10 cellular contexts compared by ENCODE assay signal in genomic region chr9:35798658-35799366, GRCh38. TPM values are rescaled to one million over a fixed set of nuclear protein-coding genes. Genes with fewer than 3 reads are reported as not detected.
DNase-seq lines count a peak whose midpoint lies in the region; ATAC-seq, FAIRE-seq and TF ChIP-seq lines count a peak whose summit lies in the region.
"Had no signal": no experiment of that assay in that cellular context is flagged by ENCODE, and none has a peak within 500 bp of the region (broad histone marks: within the 10 kb centered on the region; RNA-seq: fewer than 3 reads in every experiment).

No MANE protein-coding gene starts in this region.

- RAD21 ChIA-PET in GM12878 (lab: Charles Lee; ENCODE audit: unreplicated experiment): interaction anchor here (1.1 kb wide), 1 partner anchor 60 kb away, joined by 3 read pairs; no protein-coding TSS in a partner anchor

- no peak overlapping the region for H4K8ac ChIP-seq in trophoblast cell (ENCODE audit: low read depth, low read length)

- no peak overlapping the region for H4K12ac ChIP-seq in trophoblast cell (ENCODE audit: low read depth, low read length)

- no peaks in the 10 kb centered on the region for H4K20me1 ChIP-seq in GM12878 (ENCODE audit: control insufficient read depth, insufficient read depth)

- ATAC-seq in GM12878 (peak; percentile 56), HG03135 (IDR thresholded peaks at IDR 0.05; ENCODE audit: unreplicated experiment) (no peak)

- H3K4me3 ChIP-seq in GM12878 (no peak overlapping the region), trophoblast cell (ENCODE audit: low read depth, low read length) (no peak overlapping the region), uterus (no peak overlapping the region), Peyer's patch (no peak overlapping the region)
- H3K4me3 ChIP-seq: right atrium auricular region had no signal

- 97% methylated on average over 4 of the region's 4 CpGs for WGBS in GM12878 (ENCODE audit: insufficient coverage, insufficient replicate concordance, low lambda C conversion rate, missing lambda C conversion rate)
- no CpG with 5 or more reads among the region's 4 CpGs for WGBS in trophoblast cell (ENCODE audit: extremely low coverage, insufficient coverage, insufficient read length)

- H3K4ac ChIP-seq in trophoblast cell (ENCODE audit: low read depth, low read length): no peak overlapping the region

- H2AK5ac ChIP-seq in trophoblast cell (ENCODE audit: low read length): no peak overlapping the region

- no peak for FAIRE-seq in GM12878 (lab: Jason Lieb, UNC)
- FAIRE-seq: TTC549 had no signal

- H3K9me3 ChIP-seq in GM12878 (replicated peaks; ENCODE audit: control insufficient read depth, insufficient read depth, low read length) (no peaks in the 10 kb centered on the region), trophoblast cell (ENCODE audit: insufficient read depth, low read depth, low read length) (peaks cover 2% of the 10 kb centered on the region), uterus (no peaks in the 10 kb centered on the region), Peyer's patch (no peaks in the 10 kb centered on the region)
- H3K9me3 ChIP-seq: right atrium auricular region had no signal

- H3K27ac ChIP-seq in GM12878 (ENCODE audit: control insufficient read depth, insufficient read depth) (no peak overlapping the region), trophoblast cell (ENCODE audit: low read depth, low read length) (peak overlapping the region; percentile 7), uterus (no peak overlapping the region), Peyer's patch (no peak overlapping the region)
- H3K27ac ChIP-seq: right atrium auricular region had no signal

- H3K79me1 ChIP-seq in trophoblast cell (ENCODE audit: low read length): peaks cover 2% of the 10 kb centered on the region

- CTCF ChIA-PET in GM12878 (lab: Yijun Ruan, JAX): interaction anchor here (0.7 to 1.7 kb wide), 6 partner anchors 9 to 84 kb away, joined by 3 to 6 read pairs (median 4); partner anchors contain the start of genes HINT2 and SPAG8

- no peak for TF ChIP-seq POLR2A in GM12878 (IDR thresholded peaks at IDR 0.05; ENCODE audit: low read depth, low read length)
- no peak for TF ChIP-seq POLR2A in uterus (IDR thresholded peaks at IDR 0.05)
- no peak for TF ChIP-seq POLR2A in Peyer's patch (IDR thresholded peaks at IDR 0.05)

- no peak overlapping the region for H2AFZ ChIP-seq in GM12878 (ENCODE audit: control insufficient read depth, low read depth, low read length)
- H2AFZ ChIP-seq in trophoblast cell (ENCODE audit: insufficient read depth, low read length, poor library complexity): no peak overlapping the region

- TF ChIP-seq CTCF in GM12878 (IDR thresholded peaks at IDR 0.05 in 2 of 3, conservative IDR thresholded peaks at IDR 0.05 in 1 of 3; ENCODE audit: control insufficient read depth in 2 of 3, extremely low read depth in 1 of 3, insufficient read depth in 1 of 3, low read depth in 3 of 3, low read length in 3 of 3): no peak
- TF ChIP-seq CTCF in uterus (IDR thresholded peaks at IDR 0.05): no peak
- no peak for TF ChIP-seq CTCF in Peyer's patch (IDR thresholded peaks at IDR 0.05)

- H3K9ac ChIP-seq in GM12878 (ENCODE audit: control insufficient read depth, insufficient read depth, low read length) (no peak overlapping the region), trophoblast cell (ENCODE audit: low read length) (no peak overlapping the region)

- no peak overlapping the region for H4K91ac ChIP-seq in trophoblast cell (ENCODE audit: low read depth, low read length)

- no peak overlapping the region for H2BK5ac ChIP-seq in trophoblast cell (ENCODE audit: low read depth, low read length, poor library complexity)

- DNase-seq in ELF-1 (ENCODE audit: low read depth, low spot score) (peak; percentile 34), HT1080 (ENCODE audit: low read depth) (peak; percentile 92), GM12878 (ENCODE audit: low read depth, low spot score) (no peak), trophoblast cell (peak; percentile 34 to 48), uterus (no peak), Peyer's patch (no peak), DMS153 treated with DMSO at 0.1 percent for 48 hours (lab: John Stamatoyannopoulos, UW; ENCODE audit: unreplicated experiment) (no peak)

- no peak overlapping the region for H3K18ac ChIP-seq in trophoblast cell (ENCODE audit: low read length)

- H2BK120ac ChIP-seq in trophoblast cell (ENCODE audit: insufficient read depth, low read length, poor library complexity): peak overlapping the region; percentile 1

- H3K36me3 ChIP-seq in GM12878 (ENCODE audit: control insufficient read depth in 2 of 2, insufficient read depth in 2 of 2, low read length in 1 of 2) (peaks cover 0 to 13% of the 10 kb centered on the region in 2 experiments; a peak in 2 of 4 replicates), trophoblast cell (ENCODE audit: control insufficient read depth in 1 of 2, insufficient read depth in 2 of 2, low read length in 2 of 2) (peaks cover 3% of the 10 kb centered on the region in 2 experiments), uterus (no peaks in the 10 kb centered on the region), Peyer's patch (peaks cover 0 to 16% (median 0%) of the 10 kb centered on the region in 3 donors)

- H3K4me1 ChIP-seq in GM12878 (ENCODE audit: control insufficient read depth, insufficient read depth, low read length) (peaks cover 21% of the 10 kb centered on the region), trophoblast cell (ENCODE audit: control insufficient read depth in 1 of 2, insufficient read depth in 2 of 2, low read length in 2 of 2) (peaks cover 15 to 25% of the 10 kb centered on the region in 2 experiments), uterus (peaks cover 0 to 5% of the 10 kb centered on the region in 2 donors), Peyer's patch (peaks cover 0 to 13% (median 0%) of the 10 kb centered on the region in 4 donors)

- intact Hi-C loops in GM12878 (cut with micrococcal nuclease; ENCODE audit: unreplicated experiment): no loop called here
- intact Hi-C loops in uterus (cut with DNase I; ENCODE audit: low total_unique reads): no loop called here

- H3K4me2 ChIP-seq in GM12878 (ENCODE audit: control insufficient read depth, insufficient read depth): no peak overlapping the region
- peak overlapping the region; percentile 8 for H3K4me2 ChIP-seq in trophoblast cell (ENCODE audit: low read length)

- SMC1A ChIA-PET in GM12878 (lab: Charles Lee; ENCODE audit: uncharacterized antibody, unreplicated experiment): no interaction called here

- no TSS peak for BruUV-seq in GM12878 (replicated peaks; lab: Mats Ljungman, UMichigan)

- in situ Hi-C loops in GM12878 (cut with MboI): no loop called here

- H2BK12ac ChIP-seq in trophoblast cell (ENCODE audit: low read length): no peak overlapping the region

- no peak for TF ChIP-seq RAD21 in GM12878 (IDR thresholded peaks at IDR 0.05; ENCODE audit: insufficient read depth, low read depth, low read length)

- H3K79me2 ChIP-seq in GM12878 (ENCODE audit: control insufficient read depth, insufficient read depth, low read length): no peaks in the 10 kb centered on the region
- H3K79me2 ChIP-seq in trophoblast cell (ENCODE audit: control insufficient read depth, insufficient read depth, low read length, poor library complexity): no peaks in the 10 kb centered on the region

- H3K14ac ChIP-seq in trophoblast cell (ENCODE audit: low read length): no peak overlapping the region

- H3K27me3 ChIP-seq in GM12878 (replicated peaks in 1 of 2; ENCODE audit: control insufficient read depth in 2 of 2, insufficient read depth in 2 of 2, low read length in 1 of 2) (no peaks in the 10 kb centered on the region), trophoblast cell (ENCODE audit: insufficient read depth, low read length) (no peaks in the 10 kb centered on the region), uterus (no peaks in the 10 kb centered on the region), Peyer's patch (no peaks in the 10 kb centered on the region)
- H3K27me3 ChIP-seq: right atrium auricular region had no signal

- POLR2A ChIA-PET in GM12878 (lab: Charles Lee): interaction anchor here (1.8 kb wide), 1 partner anchor 15 kb away, joined by 5 read pairs; the partner anchor contains the start of gene HINT2

- no peak for TF ChIP-seq EP300 in GM12878 (IDR thresholded peaks at IDR 0.05; ENCODE audit: borderline replicate concordance in 1 of 2, control insufficient read depth in 1 of 2, low read depth in 2 of 2, low read length in 2 of 2)

- H3K23ac ChIP-seq in trophoblast cell (ENCODE audit: low read length): no peak overlapping the region

RNA-seq across cellular contexts. Expression of gene NPR2, which starts 7.4 kb away (rescaled TPM):
- 6.9 and 8.6 TPM in 2 replicates for total RNA-seq in HT1080 (2014; rRNA removed; shearing (Covaris generic))
- polyA plus RNA-seq in HT1080 (2015; cell fraction: cytosol; rRNA removed): 18.8 and 19.5 TPM in 2 replicates
- 34.4 and 40.8 TPM in 2 replicates for polyA plus RNA-seq in HT1080 (2015; cell fraction: nucleus; rRNA removed)
- total RNA-seq in GM12878 (2013; cell fraction: nucleolus; rRNA removed): 19.8 and 30.5 TPM in 2 replicates
- 4.1 and 4.3 TPM in 2 replicates for total RNA-seq in GM12878 (2014; rRNA removed)
- total RNA-seq in GM12878 (2014; rRNA removed; fragmentation: Illumina TruSeq; extraction: Trizol): 4.2 and 5.2 TPM in 2 replicates
- 7.4 and 8.6 TPM in 2 replicates for total RNA-seq in GM12878 (2021)
- polyA plus RNA-seq in GM12878 (2011; ENCODE audit: low read depth): 3.8 TPM
- polyA plus RNA-seq in GM12878 (2011; rRNA removed): 18.0 and 20.9 TPM in 2 replicates
- 10.5 and 13.3 TPM in 2 replicates for polyA plus RNA-seq in GM12878 (2011; cell fraction: cytosol; rRNA removed)
- polyA plus RNA-seq in GM12878 (2011; cell fraction: nucleus; rRNA removed): 150 and 187 TPM in 2 replicates
- polyA plus RNA-seq in GM12878 (2012): 4.8 and 8.2 TPM in 2 replicates
- polyA plus RNA-seq in GM12878 (2014; fragmentation: Illumina TruSeq; extraction: Trizol): 7.7 and 9.2 TPM in 2 replicates
- 1 to 10 TPM; 6.7 to 7.1 TPM for polyA plus RNA-seq in GM12878 (2014; fragmentation: Nextera tagmentation; extraction: Ambion mirVana)
- polyA plus RNA-seq in GM12878 (2014; rRNA removed): 7.0 and 8.5 TPM in 2 replicates
- 1 to 10 TPM; 2.0 to 2.4 TPM for polyA plus RNA-seq in GM12878 (2016; fragmentation: Nextera tagmentation; extraction: Ambion mirVana)
- polyA minus RNA-seq in GM12878 (2011; rRNA and poly(A)+ RNA removed): 9.1 and 10.7 TPM in 2 replicates
- polyA minus RNA-seq in GM12878 (2011; cell fraction: cytosol; rRNA and poly(A)+ RNA removed): 1.8 and 1.9 TPM in 2 replicates
- 21.6 and 27.8 TPM in 2 replicates for polyA minus RNA-seq in GM12878 (2011; cell fraction: nucleus; rRNA and poly(A)+ RNA removed)
- polyA plus RNA-seq in trophoblast cell (2013): 10.1 and 10.4 TPM in 2 replicates
- total RNA-seq in uterus: 10 to 100 TPM in 3 of 4 donors, 1 to 10 TPM in 1; 3.8 to 70.4 (median 31.7) TPM
- 10 to 100 TPM in 3 of 4 donors, 1 to 10 TPM in 1; 6.7 to 29.5 (median 21.6) TPM for total RNA-seq in Peyer's patch

RNA-seq across cellular contexts. Expression of gene SPAG8, which starts 13.2 kb away (rescaled TPM):
- total RNA-seq in HT1080 (2014; rRNA removed; shearing (Covaris generic)): 0.26 and 1.0 TPM in 2 replicates
- polyA plus RNA-seq in HT1080 (2015; cell fraction: cytosol; rRNA removed): 0.75 and 1.3 TPM in 2 replicates
- 6.2 and 7.7 TPM in 2 replicates for polyA plus RNA-seq in HT1080 (2015; cell fraction: nucleus; rRNA removed)
- total RNA-seq in GM12878 (2013; cell fraction: nucleolus; rRNA removed): 6.6 and 6.7 TPM in 2 replicates
- 1.1 and 1.3 TPM in 2 replicates for total RNA-seq in GM12878 (2014; rRNA removed)
- 0.28 and 0.72 TPM in 2 replicates for total RNA-seq in GM12878 (2014; rRNA removed; fragmentation: Illumina TruSeq; extraction: Trizol)
- 0.72 and 0.98 TPM in 2 replicates for total RNA-seq in GM12878 (2021)
- 1.1 TPM for polyA plus RNA-seq in GM12878 (2011; ENCODE audit: low read depth)
- polyA plus RNA-seq in GM12878 (2011; rRNA removed): 0.86 and 0.95 TPM in 2 replicates
- polyA plus RNA-seq in GM12878 (2011; cell fraction: cytosol; rRNA removed): 0.25 and 0.42 TPM in 2 replicates
- 4.1 and 5.9 TPM in 2 replicates for polyA plus RNA-seq in GM12878 (2011; cell fraction: nucleus; rRNA removed)
- 0.73 and 1.2 TPM in 2 replicates for polyA plus RNA-seq in GM12878 (2012)
- polyA plus RNA-seq in GM12878 (2014; fragmentation: Illumina TruSeq; extraction: Trizol): 0.47 and 1.4 TPM in 2 replicates
- polyA plus RNA-seq in GM12878 (2014; fragmentation: Nextera tagmentation; extraction: Ambion mirVana): under 1 TPM; 0.40 to 0.55 TPM
- polyA plus RNA-seq in GM12878 (2014; rRNA removed): 0.65 and 1.2 TPM in 2 replicates
- under 1 TPM; 0.77 to 0.91 TPM for polyA plus RNA-seq in GM12878 (2016; fragmentation: Nextera tagmentation; extraction: Ambion mirVana)
- polyA minus RNA-seq in GM12878 (2011; rRNA and poly(A)+ RNA removed): 0.66 and 0.67 TPM in 2 replicates
- not detected in 2 replicates for polyA minus RNA-seq in GM12878 (2011; cell fraction: cytosol; rRNA and poly(A)+ RNA removed)
- polyA minus RNA-seq in GM12878 (2011; cell fraction: nucleus; rRNA and poly(A)+ RNA removed): 1.7 TPM in 2 replicates
- polyA plus RNA-seq in trophoblast cell (2013): 0.16 and 0.18 TPM in 2 replicates
- 1 to 10 TPM in 2 of 4 donors, under 1 TPM in 1, not detected in 1; 0.26 to 6.0 (median 4.0) TPM for total RNA-seq in uterus
- under 1 TPM in 1 of 4 donors, not detected in 3; 0.94 TPM for total RNA-seq in Peyer's patch

RNA-seq across cellular contexts. Expression of gene HINT2, which starts 16.0 kb away (rescaled TPM):
- total RNA-seq in HT1080 (2014; rRNA removed; shearing (Covaris generic)): 72.7 and 81.8 TPM in 2 replicates
- 28.2 and 37.7 TPM in 2 replicates for polyA plus RNA-seq in HT1080 (2015; cell fraction: cytosol; rRNA removed)
- polyA plus RNA-seq in HT1080 (2015; cell fraction: nucleus; rRNA removed): 15.9 and 18.3 TPM in 2 replicates
- 10.5 and 11.9 TPM in 2 replicates for total RNA-seq in GM12878 (2013; cell fraction: nucleolus; rRNA removed)
- total RNA-seq in GM12878 (2014; rRNA removed): 49.4 and 56.9 TPM in 2 replicates
- 40.7 and 41.0 TPM in 2 replicates for total RNA-seq in GM12878 (2014; rRNA removed; fragmentation: Illumina TruSeq; extraction: Trizol)
- total RNA-seq in GM12878 (2021): 59.2 and 59.9 TPM in 2 replicates
- polyA plus RNA-seq in GM12878 (2011; ENCODE audit: low read depth): 51.4 TPM
- 27.6 and 33.3 TPM in 2 replicates for polyA plus RNA-seq in GM12878 (2011; rRNA removed)
- polyA plus RNA-seq in GM12878 (2011; cell fraction: cytosol; rRNA removed): 47.7 and 57.0 TPM in 2 replicates
- polyA plus RNA-seq in GM12878 (2011; cell fraction: nucleus; rRNA removed): 39.9 and 43.2 TPM in 2 replicates
- polyA plus RNA-seq in GM12878 (2012): 43.3 and 44.0 TPM in 2 replicates
- 46.0 and 46.6 TPM in 2 replicates for polyA plus RNA-seq in GM12878 (2014; fragmentation: Illumina TruSeq; extraction: Trizol)
- 10 to 100 TPM; 12.1 to 32.0 TPM for polyA plus RNA-seq in GM12878 (2014; fragmentation: Nextera tagmentation; extraction: Ambion mirVana)
- polyA plus RNA-seq in GM12878 (2014; rRNA removed): 65.0 and 69.1 TPM in 2 replicates
- polyA plus RNA-seq in GM12878 (2016; fragmentation: Nextera tagmentation; extraction: Ambion mirVana): 100 to 1,000 TPM; 130 to 144 TPM
- 9.6 and 18.8 TPM in 2 replicates for polyA minus RNA-seq in GM12878 (2011; rRNA and poly(A)+ RNA removed)
- polyA minus RNA-seq in GM12878 (2011; cell fraction: cytosol; rRNA and poly(A)+ RNA removed): 4.7 and 5.1 TPM in 2 replicates
- 14.9 and 15.4 TPM in 2 replicates for polyA minus RNA-seq in GM12878 (2011; cell fraction: nucleus; rRNA and poly(A)+ RNA removed)
- 25.1 and 29.8 TPM in 2 replicates for polyA plus RNA-seq in trophoblast cell (2013)
- 10 to 100 TPM in 3 of 4 donors, not detected in 1; 11.3 to 38.2 (median 31.5) TPM for total RNA-seq in uterus
- total RNA-seq in Peyer's patch: 10 to 100 TPM; 19.8 to 40.3 (median 28.7) TPM

RNA-seq across cellular contexts. Expression of gene FAM221B, which starts 29.7 kb away (rescaled TPM):
- not detected in 2 replicates for total RNA-seq in HT1080 (2014; rRNA removed; shearing (Covaris generic))
- polyA plus RNA-seq in HT1080 (2015; cell fraction: cytosol; rRNA removed): not detected in 2 replicates
- not detected in 2 replicates for polyA plus RNA-seq in HT1080 (2015; cell fraction: nucleus; rRNA removed)
- 0.42 TPM in 1 of 2 replicates, not detected in the other for total RNA-seq in GM12878 (2013; cell fraction: nucleolus; rRNA removed)
- total RNA-seq in GM12878 (2014; rRNA removed): not detected in 2 replicates
- not detected in 2 replicates for total RNA-seq in GM12878 (2014; rRNA removed; fragmentation: Illumina TruSeq; extraction: Trizol)
- not detected in 2 replicates for total RNA-seq in GM12878 (2021)
- polyA plus RNA-seq in GM12878 (2011; ENCODE audit: low read depth): not detected
- polyA plus RNA-seq in GM12878 (2011; rRNA removed): 0.07 TPM in 1 of 2 replicates, not detected in the other
- 0.05 and 0.06 TPM in 2 replicates for polyA plus RNA-seq in GM12878 (2011; cell fraction: cytosol; rRNA removed)
- 0.44 and 0.51 TPM in 2 replicates for polyA plus RNA-seq in GM12878 (2011; cell fraction: nucleus; rRNA removed)
- polyA plus RNA-seq in GM12878 (2012): 0.05 TPM in 1 of 2 replicates, not detected in the other
- not detected in 2 replicates for polyA plus RNA-seq in GM12878 (2014; fragmentation: Illumina TruSeq; extraction: Trizol)
- under 1 TPM in 1 of 2 experiments, not detected in 1; 0.02 TPM for polyA plus RNA-seq in GM12878 (2014; fragmentation: Nextera tagmentation; extraction: Ambion mirVana)
- 0.03 TPM in 1 of 2 replicates, not detected in the other for polyA plus RNA-seq in GM12878 (2014; rRNA removed)
- polyA plus RNA-seq in GM12878 (2016; fragmentation: Nextera tagmentation; extraction: Ambion mirVana): under 1 TPM; 0.04 to 0.12 TPM
- not detected in 2 replicates for polyA minus RNA-seq in GM12878 (2011; rRNA and poly(A)+ RNA removed)
- not detected in 2 replicates for polyA minus RNA-seq in GM12878 (2011; cell fraction: cytosol; rRNA and poly(A)+ RNA removed)
- not detected in 2 replicates for polyA minus RNA-seq in GM12878 (2011; cell fraction: nucleus; rRNA and poly(A)+ RNA removed)
- polyA plus RNA-seq in trophoblast cell (2013): not detected in 2 replicates
- total RNA-seq in uterus: not detected
- total RNA-seq in Peyer's patch: not detected
- total RNA-seq: right atrium auricular region had no signal

RNA-seq across cellular contexts. Expression of gene TMEM8B, which starts 30.2 kb away (rescaled TPM):
- total RNA-seq in HT1080 (2014; rRNA removed; shearing (Covaris generic)): 0.20 and 0.95 TPM in 2 replicates
- polyA plus RNA-seq in HT1080 (2015; cell fraction: cytosol; rRNA removed): 5.5 and 6.1 TPM in 2 replicates
- polyA plus RNA-seq in HT1080 (2015; cell fraction: nucleus; rRNA removed): 7.4 and 9.6 TPM in 2 replicates
- 10.5 and 11.7 TPM in 2 replicates for total RNA-seq in GM12878 (2013; cell fraction: nucleolus; rRNA removed)
- total RNA-seq in GM12878 (2014; rRNA removed): 2.0 and 2.3 TPM in 2 replicates
- total RNA-seq in GM12878 (2014; rRNA removed; fragmentation: Illumina TruSeq; extraction: Trizol): 0.58 and 1.0 TPM in 2 replicates
- 7.4 and 7.6 TPM in 2 replicates for total RNA-seq in GM12878 (2021)
- 3.7 TPM for polyA plus RNA-seq in GM12878 (2011; ENCODE audit: low read depth)
- 2.0 and 3.7 TPM in 2 replicates for polyA plus RNA-seq in GM12878 (2011; rRNA removed)
- 4.1 and 4.5 TPM in 2 replicates for polyA plus RNA-seq in GM12878 (2011; cell fraction: cytosol; rRNA removed)
- 23.6 and 24.8 TPM in 2 replicates for polyA plus RNA-seq in GM12878 (2011; cell fraction: nucleus; rRNA removed)
- 7.5 and 9.6 TPM in 2 replicates for polyA plus RNA-seq in GM12878 (2012)
- 0.93 and 2.0 TPM in 2 replicates for polyA plus RNA-seq in GM12878 (2014; fragmentation: Illumina TruSeq; extraction: Trizol)
- under 1 TPM; 0.19 to 0.71 TPM for polyA plus RNA-seq in GM12878 (2014; fragmentation: Nextera tagmentation; extraction: Ambion mirVana)
- 4.8 and 5.4 TPM in 2 replicates for polyA plus RNA-seq in GM12878 (2014; rRNA removed)
- polyA plus RNA-seq in GM12878 (2016; fragmentation: Nextera tagmentation; extraction: Ambion mirVana): 1 to 10 TPM; 2.7 to 4.3 TPM
- 3.5 and 5.6 TPM in 2 replicates for polyA minus RNA-seq in GM12878 (2011; rRNA and poly(A)+ RNA removed)
- 2.5 and 2.6 TPM in 2 replicates for polyA minus RNA-seq in GM12878 (2011; cell fraction: cytosol; rRNA and poly(A)+ RNA removed)
- 3.6 and 7.2 TPM in 2 replicates for polyA minus RNA-seq in GM12878 (2011; cell fraction: nucleus; rRNA and poly(A)+ RNA removed)
- polyA plus RNA-seq in trophoblast cell (2013): 8.6 and 8.7 TPM in 2 replicates
- total RNA-seq in uterus: 10 to 100 TPM in 3 of 4 donors, 1 to 10 TPM in 1; 6.7 to 43.3 (median 14.6) TPM
- 10 to 100 TPM in 1 of 4 donors, 1 to 10 TPM in 3; 6.0 to 11.6 (median 8.1) TPM for total RNA-seq in Peyer's patch

Comparison
In these comparisons a context has a peak if more than half of its experiments do, and no peak if none do; other contexts are left out.
1. DNase-seq: peak in ELF-1 (single experiment), HT1080 (single experiment) and trophoblast cell (2 of 2); none in GM12878 (single experiment), uterus (0 of 2), Peyer's patch (0 of 3) and DMS153 treated with DMSO at 0.1 percent for 48 hours (single experiment).